8 cellular contexts compared by ENCODE assay signal in the genomic region with DNA sequence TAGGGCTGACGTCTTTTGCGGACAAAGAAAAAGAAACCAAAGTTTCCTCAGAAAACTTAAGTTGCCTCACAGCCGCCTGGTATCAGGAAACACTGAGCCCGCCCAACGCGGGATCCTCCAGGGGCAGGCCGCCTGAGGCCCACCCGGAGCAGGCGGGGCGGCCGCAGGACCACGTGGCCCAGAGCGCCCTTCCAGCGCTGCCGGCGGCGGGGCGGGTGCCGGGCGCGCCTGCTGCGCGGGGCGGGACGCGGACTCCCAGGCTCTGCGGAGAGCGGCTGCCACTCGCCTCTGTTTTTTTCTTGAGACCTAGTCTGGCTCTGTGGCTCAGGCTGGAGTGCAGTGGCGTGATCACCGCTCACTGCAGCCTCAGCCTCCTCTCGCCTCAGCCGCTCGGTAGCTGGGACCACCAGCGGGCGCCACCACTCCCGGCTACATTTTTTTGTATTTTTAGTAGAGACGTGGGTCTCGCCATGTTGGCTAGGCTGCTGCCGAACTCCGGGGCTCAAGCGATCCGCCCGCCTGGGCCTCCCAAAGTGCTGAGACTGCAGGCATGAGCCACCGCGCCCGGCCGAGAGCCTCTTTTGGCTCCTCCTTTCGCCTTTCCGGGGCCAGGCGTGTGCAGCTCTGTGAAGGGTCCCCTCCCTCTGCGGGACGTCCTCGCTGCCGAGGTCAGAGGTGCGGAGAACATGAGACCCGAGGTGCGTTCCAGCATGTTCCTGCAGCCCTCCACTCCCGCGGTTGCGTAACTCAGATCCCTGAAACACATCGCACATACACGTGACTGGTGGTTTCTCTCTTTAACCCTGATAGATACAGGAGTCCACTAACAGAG. TPM values are rescaled to one million over a fixed set of nuclear protein-coding genes. Genes with fewer than 3 reads are reported as not detected.
A peak's percentile ranks its signal among the peaks of the same experiment; 100 is the strongest.
DNase-seq lines count a peak whose midpoint lies in the region; ATAC-seq and TF ChIP-seq lines count a peak whose summit lies in the region.

No MANE protein-coding gene starts in this region.

- H3K4me1 Mint-ChIP-seq in Calu3 (ENCODE audit: low read depth, unreplicated experiment): peaks cover 13% of the 10 kb centered on the region
- peaks cover 11% of the 10 kb centered on the region for H3K4me1 Mint-ChIP-seq in nephron

- no peaks in the 10 kb centered on the region for H3K9me3 ChIP-seq in stomach smooth muscle (ENCODE audit: control insufficient read depth in 2 of 2, low read length in 2 of 2)

- H3K9me3 Mint-ChIP-seq in Calu3 (ENCODE audit: low read depth, unreplicated experiment) (no peaks in the 10 kb centered on the region), nephron (no peaks in the 10 kb centered on the region)

- H3K27ac ChIP-seq in RWPE1 (peak overlapping the region; percentile 99), stomach smooth muscle (ENCODE audit: low read length) (peak overlapping the region; percentile 98)

- H3K4me3 Mint-ChIP-seq in Calu3 (ENCODE audit: low read depth, unreplicated experiment) (peak overlapping the region; percentile 79), nephron (peak overlapping the region; percentile 87 to 90 (median 89))

- peak overlapping the region; percentile 78 to 83 for H3K4me3 ChIP-seq in stomach smooth muscle (ENCODE audit: low read length in 2 of 2)

- H3K27ac Mint-ChIP-seq in Calu3 (ENCODE audit: unreplicated experiment) (peak overlapping the region; percentile 62), nephron (peak overlapping the region; percentile 97 to 99 (median 98))

- peaks cover 7% of the 10 kb centered on the region for H3K36me3 Mint-ChIP-seq in Calu3 (ENCODE audit: insufficient read depth, unreplicated experiment)
- H3K36me3 Mint-ChIP-seq in nephron (ENCODE audit: low read depth): peaks cover 9% of the 10 kb centered on the region

- H3K9ac ChIP-seq in stomach smooth muscle (ENCODE audit: low read length in 2 of 2): peak overlapping the region; percentile 66 to 86

- ATAC-seq in GM19455 (IDR thresholded peaks at IDR 0.05; ENCODE audit: unreplicated experiment) (peak; percentile 89), HG03571 (IDR thresholded peaks at IDR 0.05; ENCODE audit: unreplicated experiment) (peak; percentile 79)

- no peaks in the 10 kb centered on the region for H3K27me3 ChIP-seq in stomach smooth muscle (ENCODE audit: control insufficient read depth in 1 of 2, insufficient read depth in 2 of 2, low read length in 2 of 2)

- BruUV-seq in Calu3 (replicated peaks; lab: Mats Ljungman, UMichigan): no TSS peak

- H3K27me3 Mint-ChIP-seq in Calu3 (ENCODE audit: unreplicated experiment) (no peaks in the 10 kb centered on the region), nephron (ENCODE audit: low read depth) (no peaks in the 10 kb centered on the region)

- H3K36me3 ChIP-seq in stomach smooth muscle (ENCODE audit: control insufficient read depth in 2 of 2, insufficient read depth in 2 of 2, low read length in 2 of 2): no peaks in the 10 kb centered on the region

- intact Hi-C loops in Calu3 (cut with micrococcal nuclease; ENCODE audit: unreplicated experiment): no loop called here

- H3K4me1 ChIP-seq in stomach smooth muscle (ENCODE audit: control insufficient read depth, insufficient read depth, low read length): peaks cover 9% of the 10 kb centered on the region

- CTCF ChIA-PET in Calu3 (lab: Charles Lee): interaction anchor here (1.1 kb wide), 1 partner anchor 11 kb away, joined by 3 read pairs; a partner anchor contains a TSS
- CTCF ChIA-PET in RWPE1 (lab: Yijun Ruan, JAX): no interaction called here

- no peak for TF ChIP-seq CTCF in Calu3 (IDR thresholded peaks at IDR 0.05; ENCODE audit: unreplicated experiment)
- TF ChIP-seq CTCF in RWPE1 (conservative IDR thresholded peaks at IDR 0.05; ENCODE audit: low read depth): no peak
- TF ChIP-seq CTCF in nephron (IDR thresholded peaks at IDR 0.05; ENCODE audit: unreplicated experiment in 3 of 3): peak in 2 of 3 experiments; percentile 29 to 36

- DNase-seq in Calu3: peak; percentile 74
- peak; percentile 48 for DNase-seq in RWPE1 (ENCODE audit: low spot score)
- DNase-seq in activated effector memory CD4-positive, alpha-beta T cell treated with anti-CD3 and anti-CD28 coated beads, Interleukin-2, amount 50 U/mL, for 16 hours: peak; percentile 92
- peak; percentile 77 for DNase-seq in fibroblast of the conjunctiva (ENCODE audit: low read depth)

- POLR2A ChIA-PET in RWPE1 (lab: Yijun Ruan, JAX; ENCODE audit: low non-redundant PET): interaction anchor here (0.6 to 1.0 kb wide), 3 partner anchors 9 to 16 kb away, joined by 3 to 4 read pairs (median 4); a partner anchor contains a TSS

RNA-seq across cellular contexts. Expression of a gene that starts 11.6 kb away (rescaled TPM):
- total RNA-seq in Calu3 (2022): 256 and 275 TPM in 2 replicates

RNA-seq across cellular contexts. Expression of a gene that starts 16.3 kb away (rescaled TPM):
- total RNA-seq in Calu3 (2022): 2.5 and 3.4 TPM in 2 replicates

RNA-seq across cellular contexts. Expression of a gene that starts 49.1 kb away (rescaled TPM):
- not detected in 2 replicates for total RNA-seq in Calu3 (2022)

Comparison
In these comparisons a context has a peak if more than half of its experiments do, and no peak if none do; other contexts are left out.
1. Peak in every context shown above with its lines: DNase-seq, ATAC-seq, H3K4me3 ChIP-seq and H3K27ac ChIP-seq.
2. CTCF ChIP-seq: peak in nephron (2 of 3); none in Calu3 (single experiment) and RWPE1 (single experiment).